ENCODE assay signal across 14 cellular contexts in genomic region chr9:76219555-76220151, GRCh38.
DNase-seq lines count a peak whose midpoint lies in the region; ATAC-seq, FAIRE-seq and TF ChIP-seq lines count a peak whose summit lies in the region.
"Had no signal": no experiment of that assay in that cellular context is flagged by ENCODE, and none has a peak within 500 bp of the region (broad histone marks: within the 10 kb centered on the region; RNA-seq: fewer than 3 reads in every experiment).

No MANE protein-coding gene starts in this region.

- WGBS in HepG2 (ENCODE audit: low lambda C conversion rate) = 43% methylated on average over 11 of the region's 11 CpGs
- WGBS in right lobe of liver (ENCODE audit: insufficient coverage, low coverage, low lambda C conversion rate, missing lambda C conversion rate) = 76% methylated on average over 6 of the region's 11 CpGs

- POLR2A ChIA-PET in HepG2 (lab: Yijun Ruan, JAX) = no interaction called here

- in situ Hi-C loops in HepG2 (cut with HindIII; ENCODE audit: extremely low pct_ligation_motif_present, low pct_unique_long_range_greater_than_20kb) = no loop called here
- in situ Hi-C loops in KBM-7 (cut with MboI; ENCODE audit: low pct_unique_long_range_greater_than_20kb, low sequenced_read_pairs) = no loop called here

- DNase-seq in HepG2 (ENCODE audit: low spot score) (no peak), right lobe of liver (no peak), left cardiac atrium (no peak), KBM-7 (no peak), MV-4-11 (lab: John Stamatoyannopoulos, UW) (no peak)
- no peak for DNase-seq in T-helper 2 cell treated with Interferon-gamma antibody and Interleukin-4, amounts not matched to agents 5 μg/mL and 100 μg/mL, for 36 hours (ENCODE audit: low spot score)
- DNase-seq: activated T-cell treated with anti-CD3 and anti-CD28 coated beads, Interleukin-2, amount 50 U/mL, for 72 hours; NCI-H187 treated with DMSO at 0.1 percent for 48 hours; small intestine had no signal

- ATAC-seq in HepG2 (peak; percentile 75), right lobe of liver (no peak), SK-N-SH treated with all-trans-retinoic acid at 6 μM for 48 hours (peak; percentile 80), left cardiac atrium (peak; percentile 44 to 64), GM19463 (IDR thresholded peaks at IDR 0.05; ENCODE audit: unreplicated experiment) (no peak)
- ATAC-seq: activated T-cell treated with anti-CD3 and anti-CD28 coated beads, Interleukin-2, amount 50 U/mL, for 72 hours had no signal

- peak; percentile 7; the same call in 1 of the 2 replicates for TF ChIP-seq CTCF in HepG2 (CRISPR knock-in tag; IDR thresholded peaks at IDR 0.05)
- no peak for TF ChIP-seq CTCF in right lobe of liver (IDR thresholded peaks at IDR 0.05)

- TF ChIP-seq POLR2A in HepG2 (IDR thresholded peaks at IDR 0.05; ENCODE audit: insufficient read depth in 1 of 2, low read depth in 2 of 2, low read length in 2 of 2) (no peak), right lobe of liver (IDR thresholded peaks at IDR 0.05) (no peak)

- no peaks in the 10 kb centered on the region for H4K20me1 ChIP-seq in HepG2 (ENCODE audit: insufficient read depth, low read length)

- H3K4me1 ChIP-seq in HepG2 (ENCODE audit: insufficient read depth, low read length) (no peaks in the 10 kb centered on the region), right lobe of liver (no peaks in the 10 kb centered on the region)

- no TSS peak for BruUV-seq in HepG2 (replicated peaks; lab: Mats Ljungman, UMichigan)

- H3K4me3 Mint-ChIP-seq in T-helper 2 cell treated with Interferon-gamma antibody and Interleukin-4, amounts not matched to agents 5 μg/mL and 100 μg/mL, for 36 hours = no peak overlapping the region
- H3K4me3 Mint-ChIP-seq: activated T-cell treated with anti-CD3 and anti-CD28 coated beads, Interleukin-2, amount 50 U/mL, for 72 hours; B cell had no signal

- H3K9me3 Mint-ChIP-seq in T-helper 2 cell treated with Interferon-gamma antibody and Interleukin-4, amounts not matched to agents 5 μg/mL and 100 μg/mL, for 36 hours = no peaks in the 10 kb centered on the region
- H3K9me3 Mint-ChIP-seq: activated T-cell treated with anti-CD3 and anti-CD28 coated beads, Interleukin-2, amount 50 U/mL, for 72 hours had no signal

- H3K9ac ChIP-seq in HepG2 (ENCODE audit: insufficient read depth, low read depth, low read length) = no peak overlapping the region

- FAIRE-seq in HepG2 (lab: Jason Lieb, UNC) = no peak
- FAIRE-seq: bronchial epithelial cell, frontal cortex, small intestine had no signal

- no peaks in the 10 kb centered on the region for H3K79me2 ChIP-seq in HepG2 (ENCODE audit: insufficient read depth, low read length)

- H3K27me3 ChIP-seq in HepG2 (ENCODE audit: control insufficient read depth in 1 of 2, insufficient read depth in 2 of 2, low read length in 2 of 2) (no peaks in the 10 kb centered on the region), right lobe of liver (no peaks in the 10 kb centered on the region)

- no peaks in the 10 kb centered on the region for H3K9me3 ChIP-seq in HepG2 (ENCODE audit: low read length)
- H3K9me3 ChIP-seq in right lobe of liver = no peaks in the 10 kb centered on the region

- H3K4me2 ChIP-seq in HepG2 (ENCODE audit: low read depth, low read length) = no peak overlapping the region

- intact Hi-C loops in HepG2 (cut with micrococcal nuclease; ENCODE audit: unreplicated experiment) (loop anchor here (2.0 kb wide), 1 partner anchor 83 kb away; no protein-coding TSS in a partner anchor), right lobe of liver (cut with DNase I) (no loop called here), left cardiac atrium (cut with DNase I) (loop anchor here in 1 of 2 donors (5.0 kb wide), 1 partner anchor 83 kb away; no protein-coding TSS in a partner anchor)

- no peak overlapping the region for H3K4me3 ChIP-seq in HepG2 (replicated peaks in 1 of 3; ENCODE audit: insufficient read depth in 1 of 3, low read depth in 2 of 3, low read length in 3 of 3)
- no peak overlapping the region for H3K4me3 ChIP-seq in right lobe of liver

- CTCF ChIA-PET in HepG2 (lab: Yijun Ruan, JAX; ENCODE audit: low intra/inter-chr PET ratio, low total read pairs) = interaction anchor here (1.0 kb wide), 1 partner anchor 84 kb away, joined by 4 read pairs; no protein-coding TSS in a partner anchor

- peaks cover 2% of the 10 kb centered on the region for H3K27me3 Mint-ChIP-seq in T-helper 2 cell treated with Interferon-gamma antibody and Interleukin-4, amounts not matched to agents 5 μg/mL and 100 μg/mL, for 36 hours (ENCODE audit: low read depth)

- no peak for TF ChIP-seq RAD21 in HepG2 (CRISPR knock-in tag; IDR thresholded peaks at IDR 0.05)

- TF ChIP-seq EP300 in HepG2 (IDR thresholded peaks at IDR 0.05; ENCODE audit: low read depth in 2 of 2, low read length in 2 of 2) (no peak), HepG2 (CRISPR knock-in tag; IDR thresholded peaks at IDR 0.05; ENCODE audit: borderline replicate concordance) (no peak)

- H3K27ac ChIP-seq in HepG2 (ENCODE audit: extremely low read length, insufficient read depth, low read length) (no peak overlapping the region), right lobe of liver (no peak overlapping the region)

- H3K27ac Mint-ChIP-seq in T-helper 2 cell treated with Interferon-gamma antibody and Interleukin-4, amounts not matched to agents 5 μg/mL and 100 μg/mL, for 36 hours = no peak overlapping the region
- H3K27ac Mint-ChIP-seq: activated T-cell treated with anti-CD3 and anti-CD28 coated beads, Interleukin-2, amount 50 U/mL, for 72 hours; B cell had no signal

- no peaks in the 10 kb centered on the region for H3K36me3 Mint-ChIP-seq in T-helper 2 cell treated with Interferon-gamma antibody and Interleukin-4, amounts not matched to agents 5 μg/mL and 100 μg/mL, for 36 hours (ENCODE audit: low read depth)

- no peak overlapping the region for H2AFZ ChIP-seq in HepG2 (ENCODE audit: low read length)

- H3K4me1 Mint-ChIP-seq in T-helper 2 cell treated with Interferon-gamma antibody and Interleukin-4, amounts not matched to agents 5 μg/mL and 100 μg/mL, for 36 hours (ENCODE audit: low read depth) = no peaks in the 10 kb centered on the region
- H3K4me1 Mint-ChIP-seq: B cell had no signal

- H3K36me3 ChIP-seq in HepG2 (replicated peaks in 1 of 2; ENCODE audit: control insufficient read depth in 1 of 2, insufficient read depth in 2 of 2, low read length in 2 of 2) (no peaks in the 10 kb centered on the region), right lobe of liver (no peaks in the 10 kb centered on the region)

TF ChIP-seq in HepG2, 621 proteins besides CTCF, POLR2A, EP300 and RAD21:
- TF ChIP-seq GZF1 (CRISPR knock-in tag; IDR thresholded peaks at IDR 0.05) = no peak
- peak; percentile 27; the same call in 1 of the 2 replicates for TF ChIP-seq STAG1 (CRISPR knock-in tag; IDR thresholded peaks at IDR 0.05)

TF ChIP-seq in SK-N-SH treated with all-trans-retinoic acid at 6 μM for 48 hours, 23 proteins besides CTCF, POLR2A, EP300 and RAD21:
- TF ChIP-seq TCF4 (CRISPR knock-in tag; IDR thresholded peaks at IDR 0.05; ENCODE audit: borderline replicate concordance) (no peak), ZFP30 (CRISPR knock-in tag; IDR thresholded peaks at IDR 0.05) (no peak)

Comparison
In these comparisons a context has a peak if more than half of its experiments do, and no peak if none do; other contexts are left out.
1. ATAC-seq: peak in HepG2 (single experiment), SK-N-SH treated with all-trans-retinoic acid at 6 μM for 48 hours (single experiment) and left cardiac atrium (2 of 2); none in right lobe of liver (0 of 4) and GM19463 (single experiment).